ENCODE assay signal across 2 cellular contexts in genomic region chr7:158724658-158725505, GRCh38.
A peak's percentile ranks its signal among the peaks of the same experiment; 100 is the strongest.
TF ChIP-seq lines count a peak whose summit lies in the region.

No MANE protein-coding gene starts in this region.

TF ChIP-seq in HepG2, 621 proteins besides CTCF, POLR2A, EP300 and RAD21:
- TF ChIP-seq ZNF547 (CRISPR knock-in tag; IDR thresholded peaks at IDR 0.05): no peak
- 0 out of 2 replicates have a peak, but pooled peaks have one; percentile 43 for TF ChIP-seq ZNF263 (CRISPR knock-in tag; IDR thresholded peaks at IDR 0.05)
- TF ChIP-seq ZFYVE20 (CRISPR knock-in tag; IDR thresholded peaks at IDR 0.05; ENCODE audit: borderline replicate concordance, low read depth): no peak
- TF ChIP-seq ARNTL (CRISPR knock-in tag; IDR thresholded peaks at IDR 0.05): no peak
- no peak for TF ChIP-seq ZNF510 (CRISPR knock-in tag; IDR thresholded peaks at IDR 0.05; ENCODE audit: low read depth)
- TF ChIP-seq ZNF431 (CRISPR knock-in tag; IDR thresholded peaks at IDR 0.05; ENCODE audit: borderline replicate concordance, low read depth): no peak
- no peak for TF ChIP-seq KLF11 (CRISPR knock-in tag; IDR thresholded peaks at IDR 0.05)

TF ChIP-seq in H1, 55 proteins besides CTCF, POLR2A, EP300 and RAD21:
- TF ChIP-seq POU5F1 (IDR thresholded peaks at IDR 0.05; ENCODE audit: low read depth, low read length) (no peak), RFX5 (IDR thresholded peaks at IDR 0.05; ENCODE audit: borderline replicate concordance, low read depth, low read length) (no peak), RNF2 (IDR thresholded peaks at IDR 0.05; ENCODE audit: borderline replicate concordance, low read depth, low read length, missing control alignments, poor library complexity, severe bottlenecking) (no peak), CEBPB (IDR thresholded peaks at IDR 0.05; ENCODE audit: low read depth, low read length) (no peak), E2F6 (IDR thresholded peaks at IDR 0.05) (no peak), JUN (IDR thresholded peaks at IDR 0.05; ENCODE audit: low read depth, low read length) (no peak)
TF ChIP-seq in H1: peak in this region for 0.
